Comparison of ENCODE assay signal across 8 cellular contexts in genomic region chr13:51804295-51805172, GRCh38. TPM values are rescaled to one million over a fixed set of nuclear protein-coding genes. Genes with fewer than 3 reads are reported as not detected.
DNase-seq lines count a peak whose midpoint lies in the region; ATAC-seq and TF ChIP-seq lines count a peak whose summit lies in the region.

No MANE protein-coding gene starts in this region.

- H3K9me3 Mint-ChIP-seq in immature natural killer cell = no peaks in the 10 kb centered on the region

- H3K4me1 Mint-ChIP-seq in immature natural killer cell = peaks cover 35 to 39% of the 10 kb centered on the region in 2 donors

- peak overlapping the region; percentile 95 to 100 (median 99) for H3K27ac Mint-ChIP-seq in immature natural killer cell

- peak overlapping the region; percentile 98 for H3K27ac ChIP-seq in ascending aorta

- no peaks in the 10 kb centered on the region for H3K9me3 ChIP-seq in NT2/D1 (ENCODE audit: insufficient read depth, low read length)
- no peaks in the 10 kb centered on the region for H3K9me3 ChIP-seq in ascending aorta

- H3K36me3 Mint-ChIP-seq in immature natural killer cell = peaks cover 0 to 3% (median 3%) of the 10 kb centered on the region in 3 donors

- H3K4me3 Mint-ChIP-seq in immature natural killer cell = peak overlapping the region; percentile 84 to 99 (median 89)

- intact Hi-C loops in ascending aorta (cut with DNase I) = loop anchor here (5.0 to 10.0 kb wide), 3 partner anchors 208 to 1680 kb away; partner anchors contain the start of genes ALG11, ATP7B and VPS36

- no peaks in the 10 kb centered on the region for H3K27me3 ChIP-seq in NT2/D1 (ENCODE audit: insufficient read depth, insufficient read length)
- no peaks in the 10 kb centered on the region for H3K27me3 ChIP-seq in ascending aorta

- H3K4me3 ChIP-seq in GM08714 (ENCODE audit: low read length) (peak overlapping the region; percentile 79), NT2/D1 (ENCODE audit: insufficient read length, low read depth) (peak overlapping the region; percentile 53), ascending aorta (peak overlapping the region; percentile 79 to 98)

- no peak for DNase-seq in NT2/D1 (ENCODE audit: low read depth, low spot score)
- DNase-seq in ascending aorta (ENCODE audit: low spot score in 2 of 2) = no peak
- DNase-seq in immature natural killer cell = peak; percentile 28 to 33 (median 30)
- DNase-seq in stimulated activated CD4-positive, alpha-beta T cell treated with anti-CD3 and anti-CD28 coated beads, Interleukin-4, amount 100 ng/mL, for 1 hour = peak; percentile 48
- no peak for DNase-seq in occipital lobe (lab: John Stamatoyannopoulos, UW)

- H3K36me3 ChIP-seq in NT2/D1 (ENCODE audit: insufficient read depth, insufficient read length, low read length) = no peaks in the 10 kb centered on the region
- no peaks in the 10 kb centered on the region for H3K36me3 ChIP-seq in ascending aorta

- ATAC-seq in GM21515 (IDR thresholded peaks at IDR 0.05; ENCODE audit: unreplicated experiment) (no peak), HG02938 (IDR thresholded peaks at IDR 0.05; ENCODE audit: unreplicated experiment) (no peak)

- TF ChIP-seq CTCF in ascending aorta (IDR thresholded peaks at IDR 0.05) = no peak

- H3K9ac ChIP-seq in NT2/D1 (ENCODE audit: insufficient read length, low read depth) = peak overlapping the region; percentile 32

- H3K27me3 Mint-ChIP-seq in immature natural killer cell (ENCODE audit: low read depth in 3 of 3) = peaks cover 18 to 33% (median 31%) of the 10 kb centered on the region in 3 donors

- H3K4me1 ChIP-seq in NT2/D1 (ENCODE audit: insufficient read depth, insufficient read length) (no peaks in the 10 kb centered on the region), ascending aorta (peaks cover 12 to 40% of the 10 kb centered on the region in 2 donors)

RNA-seq across cellular contexts. Expression of gene DHRS12, which starts 0.6 kb away (rescaled TPM):
- total RNA-seq in ascending aorta (7.9 TPM), occipital lobe (5.6 TPM)
- 10 to 100 TPM in 2 of 3 donors, 1 to 10 TPM in 1; 9.7 to 11.4 (median 11.3) TPM for polyA plus RNA-seq in immature natural killer cell

RNA-seq across cellular contexts. Expression of gene TMEM272, which starts 40.4 kb away (rescaled TPM):
- total RNA-seq in ascending aorta (not detected), occipital lobe (0.16 TPM)
- not detected for polyA plus RNA-seq in immature natural killer cell

RNA-seq across cellular contexts. Expression of gene CCDC70, which starts 57.2 kb away (rescaled TPM):
- total RNA-seq in ascending aorta = not detected
- not detected for polyA plus RNA-seq in immature natural killer cell
- total RNA-seq in occipital lobe = not detected

Comparison
In these comparisons a context has a peak if more than half of its experiments do, and no peak if none do; other contexts are left out.
1. DNase-seq: peak in immature natural killer cell (3 of 3) and stimulated activated CD4-positive, alpha-beta T cell treated with anti-CD3 and anti-CD28 coated beads, Interleukin-4, amount 100 ng/mL, for 1 hour (single experiment); none in NT2/D1 (single experiment), ascending aorta (0 of 2) and occipital lobe (single experiment).
2. Peak in every context shown above with its lines, with median percentiles within 50 percentile points of each other: H3K4me3 ChIP-seq.